Comparison of ENCODE assay signal across 12 cellular contexts in the genomic region with DNA sequence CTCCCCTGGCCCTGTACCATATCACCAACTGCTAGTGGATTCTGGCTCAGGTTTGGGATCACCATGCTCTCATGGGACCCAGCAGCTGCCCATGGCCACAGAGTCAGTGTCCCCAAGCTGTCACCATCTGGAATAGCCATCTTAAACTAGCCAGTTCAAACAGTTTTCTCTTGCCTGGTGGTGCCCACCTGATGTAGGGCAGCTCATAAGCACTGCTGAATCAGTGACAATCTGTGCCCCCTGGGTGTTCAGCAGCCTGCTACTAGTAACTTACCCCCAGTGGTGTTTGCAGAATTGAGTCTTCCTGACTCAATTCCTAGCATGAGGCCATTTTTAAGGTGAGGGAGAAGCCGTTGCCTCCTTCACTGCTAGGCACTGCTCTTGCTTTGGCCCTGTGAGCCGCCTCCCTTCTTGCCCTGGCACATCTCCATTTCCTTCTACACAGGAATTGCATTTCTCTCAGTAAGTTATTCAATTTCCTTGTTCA. TPM values are rescaled to one million over a fixed set of nuclear protein-coding genes. Genes with fewer than 3 reads are reported as not detected.
DNase-seq lines count a peak whose midpoint lies in the region; ATAC-seq and TF ChIP-seq lines count a peak whose summit lies in the region.
"Had no signal": no experiment of that assay in that cellular context is flagged by ENCODE, and none has a peak within 500 bp of the region (broad histone marks: within the 10 kb centered on the region; RNA-seq: fewer than 3 reads in every experiment).

No MANE protein-coding gene starts in this region.

- no peaks in the 10 kb centered on the region for H3K27me3 Mint-ChIP-seq in central memory CD8-positive, alpha-beta T cell
- no peaks in the 10 kb centered on the region for H3K27me3 Mint-ChIP-seq in progenitor cell of endocrine pancreas
- H3K27me3 Mint-ChIP-seq: B cell had no signal

- DNase-seq in SIG-M5 treated with dmso at 0.1 percent for 504 hours (lab: John Stamatoyannopoulos, UW; ENCODE audit: unreplicated experiment) (peak; percentile 31), SIG-M5 (lab: John Stamatoyannopoulos, UW) (no peak), NAMALWA (ENCODE audit: low spot score) (peak; percentile 52), progenitor cell of endocrine pancreas (ENCODE audit: low spot score, unreplicated experiment) (no peak), T-helper 9 cell (no peak), HuH-7.5 (ENCODE audit: low spot score) (no peak)
- no peak for DNase-seq in central memory CD8-positive, alpha-beta T cell (ENCODE audit: low spot score in 2 of 2)
- DNase-seq: kidney; stimulated activated CD4-positive, alpha-beta T cell treated with anti-CD3 and anti-CD28 coated beads, Interleukin-4, amount 100 ng/mL, for 24 hours had no signal

- no peak for TF ChIP-seq CTCF in progenitor cell of endocrine pancreas (IDR thresholded peaks at IDR 0.05; ENCODE audit: unreplicated experiment)

- H3K9me3 Mint-ChIP-seq in central memory CD8-positive, alpha-beta T cell = no peaks in the 10 kb centered on the region
- H3K9me3 Mint-ChIP-seq in progenitor cell of endocrine pancreas (ENCODE audit: low read depth) = no peaks in the 10 kb centered on the region

- no peak for ATAC-seq in central memory CD8-positive, alpha-beta T cell (replicated peaks; ENCODE audit: extremely low read depth, poor library complexity, severe bottlenecking)
- no peak for ATAC-seq in HG02610 (IDR thresholded peaks at IDR 0.05; ENCODE audit: unreplicated experiment)

- no peak overlapping the region for H3K4me3 Mint-ChIP-seq in central memory CD8-positive, alpha-beta T cell
- no peak overlapping the region for H3K4me3 Mint-ChIP-seq in progenitor cell of endocrine pancreas (ENCODE audit: low read depth)
- H3K4me3 Mint-ChIP-seq: B cell had no signal

- H3K4me1 Mint-ChIP-seq in central memory CD8-positive, alpha-beta T cell = peaks cover 42% of the 10 kb centered on the region
- H3K4me1 Mint-ChIP-seq in progenitor cell of endocrine pancreas (ENCODE audit: low read depth) = peaks cover 19% of the 10 kb centered on the region

- H3K27ac Mint-ChIP-seq in central memory CD8-positive, alpha-beta T cell (ENCODE audit: low read depth) = peak overlapping the region; percentile 26
- H3K27ac Mint-ChIP-seq in progenitor cell of endocrine pancreas = peak overlapping the region; percentile 47
- H3K27ac Mint-ChIP-seq: B cell had no signal

- peaks cover 56% of the 10 kb centered on the region for H3K36me3 Mint-ChIP-seq in central memory CD8-positive, alpha-beta T cell (ENCODE audit: insufficient read depth)
- H3K36me3 Mint-ChIP-seq in progenitor cell of endocrine pancreas (ENCODE audit: insufficient read depth) = peaks cover 27% of the 10 kb centered on the region

RNA-seq across cellular contexts. Expression of a gene that starts 7.9 kb away (rescaled TPM):
- 1,289 and 1,295 TPM in 2 replicates for total RNA-seq in progenitor cell of endocrine pancreas

RNA-seq across cellular contexts. Expression of a gene that starts 31.3 kb away (rescaled TPM):
- total RNA-seq in progenitor cell of endocrine pancreas = 34.6 and 38.0 TPM in 2 replicates

RNA-seq across cellular contexts. Expression of a gene that starts 53.0 kb away (rescaled TPM):
- total RNA-seq in progenitor cell of endocrine pancreas = not detected in 2 replicates
- total RNA-seq: B cell, chondrocyte had no signal

Comparison
In these comparisons a context has a peak if more than half of its experiments do, and no peak if none do; other contexts are left out.
1. DNase-seq: peak in SIG-M5 treated with dmso at 0.1 percent for 504 hours (single experiment) and NAMALWA (single experiment); none in SIG-M5 (single experiment), central memory CD8-positive, alpha-beta T cell (0 of 2), progenitor cell of endocrine pancreas (single experiment), T-helper 9 cell (single experiment) and HuH-7.5 (single experiment).